In genomic region chr4:108382751-108383150, GRCh38 we compare ENCODE assay signal across 29 cellular contexts.
"Had no signal": no experiment of that assay in that cellular context is flagged by ENCODE, and none has a peak within 500 bp of the region (broad histone marks: within the 10 kb centered on the region; RNA-seq: fewer than 3 reads in every experiment).

No MANE protein-coding gene starts in this region.

- H3K27ac Mint-ChIP-seq: activated CD4-positive, alpha-beta memory T cell treated with anti-CD3 and anti-CD28 coated beads, Interleukin-2, amount 10 ng/mL, durations not matched to agents 7 days and 5 days; activated CD4-positive, alpha-beta T cell treated with anti-CD3 and anti-CD28 coated beads, Interleukin-2, amount 10 ng/mL, durations not matched to agents 7 days and 5 days; activated naive CD4-positive, alpha-beta T cell treated with anti-CD3 and anti-CD28 coated beads, Interleukin-2, amount 10 ng/mL, durations not matched to agents 7 days and 5 days; activated naive CD8-positive, alpha-beta T cell; activated T-cell treated with anti-CD3 and anti-CD28 coated beads, Interleukin-2, amount 50 U/mL, for 24 hours; activated T-helper 1 cell treated with anti-CD3 and anti-CD28 coated beads, Interleukin-12 subunit alpha, Interleukin-12 subunit beta, Interleukin-2, Interleukin-4 antibody, amounts not matched to agents 30 ng/mL and 10 ng/mL and 1 ng/mL, durations not matched to agents 14 hours and 24 hours and 36 hours; activated T-helper 2 cell treated with anti-CD3 and anti-CD28 coated beads, Interferon-gamma antibody, Interleukin-2, Interleukin-4, amounts not matched to agents 10 μg/mL and 5 μg/mL and 100 μg/mL, durations not matched to agents 14 hours and 24 hours and 36 hours; effector memory CD8-positive, alpha-beta T cell; WTC11 had no signal

- H3K4me1 ChIP-seq: body of pancreas, esophagus squamous epithelium, gastroesophageal sphincter had no signal

- H3K9me3 ChIP-seq: body of pancreas, esophagus squamous epithelium, gastroesophageal sphincter had no signal

- H3K9me3 Mint-ChIP-seq: activated CD4-positive, alpha-beta memory T cell treated with anti-CD3 and anti-CD28 coated beads, Interleukin-2, amount 10 ng/mL, durations not matched to agents 7 days and 5 days; activated T-cell treated with anti-CD3 and anti-CD28 coated beads, Interleukin-2, amount 50 U/mL, for 24 hours; activated T-helper 1 cell treated with anti-CD3 and anti-CD28 coated beads, Interleukin-12 subunit alpha, Interleukin-12 subunit beta, Interleukin-2, Interleukin-4 antibody, amounts not matched to agents 30 ng/mL and 10 ng/mL and 1 ng/mL, durations not matched to agents 14 hours and 24 hours and 36 hours; activated T-helper 2 cell treated with anti-CD3 and anti-CD28 coated beads, Interferon-gamma antibody, Interleukin-2, Interleukin-4, amounts not matched to agents 10 μg/mL and 5 μg/mL and 100 μg/mL, durations not matched to agents 14 hours and 24 hours and 36 hours; effector memory CD8-positive, alpha-beta T cell had no signal

- H3K27me3 ChIP-seq: body of pancreas, esophagus squamous epithelium had no signal

- H3K36me3 ChIP-seq: esophagus squamous epithelium, gastroesophageal sphincter had no signal

- ATAC-seq: body of pancreas; effector memory CD8-positive, alpha-beta T cell; gastroesophageal sphincter; WTC11 had no signal

- H3K4me3 ChIP-seq: body of pancreas, esophagus squamous epithelium, gastroesophageal sphincter had no signal

- H3K27ac ChIP-seq: body of pancreas, epithelial cell of prostate, esophagus squamous epithelium, gastroesophageal sphincter, VCaP had no signal

- H3K27me3 Mint-ChIP-seq: activated naive CD8-positive, alpha-beta T cell; activated T-cell treated with anti-CD3 and anti-CD28 coated beads, Interleukin-2, amount 50 U/mL, for 24 hours had no signal

- H3K4me1 Mint-ChIP-seq: activated CD4-positive, alpha-beta memory T cell treated with anti-CD3 and anti-CD28 coated beads, Interleukin-2, amount 10 ng/mL, durations not matched to agents 7 days and 5 days; activated naive CD4-positive, alpha-beta T cell treated with anti-CD3 and anti-CD28 coated beads, Interleukin-2, amount 10 ng/mL, durations not matched to agents 7 days and 5 days had no signal

- H3K4me3 Mint-ChIP-seq: activated CD4-positive, alpha-beta memory T cell treated with anti-CD3 and anti-CD28 coated beads, Interleukin-2, amount 10 ng/mL, durations not matched to agents 7 days and 5 days; activated CD4-positive, alpha-beta T cell treated with anti-CD3 and anti-CD28 coated beads, Interleukin-2, amount 10 ng/mL, durations not matched to agents 7 days and 5 days; activated naive CD4-positive, alpha-beta T cell treated with anti-CD3 and anti-CD28 coated beads, Interleukin-2, amount 10 ng/mL, durations not matched to agents 7 days and 5 days; activated naive CD8-positive, alpha-beta T cell; activated T-cell treated with anti-CD3 and anti-CD28 coated beads, Interleukin-2, amount 50 U/mL, for 24 hours; activated T-helper 1 cell treated with anti-CD3 and anti-CD28 coated beads, Interleukin-12 subunit alpha, Interleukin-12 subunit beta, Interleukin-2, Interleukin-4 antibody, amounts not matched to agents 30 ng/mL and 10 ng/mL and 1 ng/mL, durations not matched to agents 14 hours and 24 hours and 36 hours; effector memory CD8-positive, alpha-beta T cell; WTC11 had no signal

- DNase-seq: activated CD4-positive, alpha-beta memory T cell treated with anti-CD3 and anti-CD28 coated beads, Interleukin-2, amount 10 ng/mL, durations not matched to agents 7 days and 5 days; activated CD4-positive, alpha-beta T cell treated with anti-CD3 and anti-CD28 coated beads for 1 hour; activated CD4-positive, alpha-beta T cell treated with anti-CD3 and anti-CD28 coated beads for 4 hours; activated CD4-positive, alpha-beta T cell treated with anti-CD3 and anti-CD28 coated beads, Interleukin-2, amount 10 ng/mL, durations not matched to agents 7 days and 5 days; activated CD4-positive, alpha-beta T cell treated with anti-CD3 and anti-CD28 coated beads, Interleukin-2, amount 50 U/mL, for 4 hours; activated CD8-positive, alpha-beta memory T cell treated with anti-CD3 and anti-CD28 coated beads, Interleukin-2, amount 50 U/mL, for 48 hours; activated effector memory CD4-positive, alpha-beta T cell treated with anti-CD3 and anti-CD28 coated beads, Interleukin-2, amount 50 U/mL, for 16 hours; activated naive CD4-positive, alpha-beta T cell treated with anti-CD3 and anti-CD28 coated beads, Interleukin-2, amount 10 ng/mL, durations not matched to agents 7 days and 5 days; activated T-cell treated with anti-CD3 and anti-CD28 coated beads for 4 hours; activated T-cell treated with anti-CD3 and anti-CD28 coated beads, Interleukin-2, amount 50 U/mL, for 24 hours; amniotic stem cell; anterior cingulate cortex; body of pancreas; caudate nucleus; cortex of kidney; dermis blood vessel endothelial cell; effector CD4-positive, alpha-beta T cell; effector memory CD8-positive, alpha-beta T cell; esophagus squamous epithelium; foreskin melanocyte; hippocampal formation; T-helper 2 cell had no signal

- H3K36me3 Mint-ChIP-seq: activated naive CD8-positive, alpha-beta T cell; WTC11 had no signal
